Comparison of ENCODE assay signal across 8 cellular contexts in the genomic region with DNA sequence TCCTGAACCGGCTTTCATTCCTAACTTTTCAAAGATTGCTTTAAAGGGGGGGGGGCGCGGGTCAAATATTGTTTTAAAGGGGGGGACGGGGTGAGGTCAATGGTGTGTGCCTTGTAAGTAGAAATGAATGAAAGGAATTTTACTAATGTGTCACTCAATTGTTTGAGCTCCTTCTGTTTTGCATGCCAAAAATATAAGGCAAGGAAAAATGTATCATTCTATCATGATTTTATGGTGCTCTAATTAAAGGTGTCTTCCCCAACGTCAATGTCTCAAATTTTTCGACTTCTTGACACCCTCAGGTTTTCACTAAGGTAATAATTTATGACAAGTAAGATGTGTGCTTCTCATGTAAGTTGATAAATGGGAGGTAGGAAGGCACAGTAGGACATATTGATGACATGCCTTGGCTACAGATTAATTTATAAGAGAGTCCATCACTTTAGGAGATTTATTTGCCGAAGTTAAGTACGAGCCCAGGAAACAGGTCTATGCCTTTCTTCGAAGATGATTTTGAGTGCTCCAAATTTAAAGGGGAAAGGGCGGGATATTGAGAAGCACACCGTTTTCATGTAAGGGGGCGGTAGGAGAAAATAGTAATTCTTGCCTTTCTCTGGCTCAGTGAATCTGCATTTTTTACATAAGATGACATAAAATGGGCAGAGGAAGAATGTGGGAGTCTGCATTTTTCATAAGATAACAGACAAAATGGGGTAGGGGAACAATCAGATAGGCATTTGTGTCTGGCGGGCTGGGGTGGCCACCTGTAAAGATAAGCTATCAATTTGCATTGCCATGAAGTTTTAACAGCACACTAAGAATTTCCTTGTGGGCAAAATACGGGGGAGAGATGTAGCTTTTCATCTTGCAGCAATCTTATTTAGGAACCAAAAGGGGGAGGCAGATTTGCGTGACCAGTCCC. TPM values are rescaled to one million over a fixed set of nuclear protein-coding genes. Genes with fewer than 3 reads are reported as not detected.
A peak's percentile ranks its signal among the peaks of the same experiment; 100 is the strongest.
DNase-seq lines count a peak whose midpoint lies in the region; ATAC-seq and TF ChIP-seq lines count a peak whose summit lies in the region.

No MANE protein-coding gene starts in this region.

- CTCF ChIA-PET in T-cell (lab: Charles Lee) = interaction anchor here (0.7 to 3.9 kb wide), 10 partner anchors 11 to 771 kb away, joined by 3 to 38 read pairs (median 7); a partner anchor contains a TSS

- H3K36me3 ChIP-seq in H7 (replicated peaks; ENCODE audit: control insufficient read depth, insufficient read depth, low read length) = no peaks in the 10 kb centered on the region; the same call in 1 of the 2 replicates

- H3K4me3 Mint-ChIP-seq in T-cell = peak overlapping the region; percentile 93 to 99 (median 98)

- H3K36me3 Mint-ChIP-seq in T-cell = peaks cover 3% of the 10 kb centered on the region

- peaks cover 38 to 45% (median 45%) of the 10 kb centered on the region in 3 donors for H3K4me1 Mint-ChIP-seq in T-cell

- H3K4me3 ChIP-seq in H7 (ENCODE audit: insufficient read depth, low read depth, low read length) (peak overlapping the region; percentile 62), fibroblast of the aortic adventitia (ENCODE audit: low read depth, low read length) (peak overlapping the region; percentile 90), skeletal muscle cell (ENCODE audit: low read depth, low read length) (peak overlapping the region; percentile 82)

- ATAC-seq in T-cell (replicated peaks in 1 of 4) = no peak
- no peak for ATAC-seq in esophagus mucosa

- DNase-seq in H7 = no peak
- DNase-seq in T-cell = peak in 1 of 34 experiments; percentile 9
- DNase-seq in fibroblast of the aortic adventitia (ENCODE audit: low read depth) = no peak
- DNase-seq in skeletal muscle cell (ENCODE audit: low read depth) = no peak
- DNase-seq in AG08396 (ENCODE audit: low spot score) = no peak
- DNase-seq in activated effector memory CD4-positive, alpha-beta T cell treated with anti-CD3 and anti-CD28 coated beads, Interleukin-2, amount 50 U/mL, for 16 hours = no peak
- DNase-seq in foreskin melanocyte = no peak

- no peaks in the 10 kb centered on the region for H3K9me3 Mint-ChIP-seq in T-cell

- H3K27ac Mint-ChIP-seq in T-cell = peak overlapping the region; percentile 98 to 99

- H3K27me3 Mint-ChIP-seq in T-cell = no peaks in the 10 kb centered on the region

- no peak for TF ChIP-seq CTCF in fibroblast of the aortic adventitia (IDR thresholded peaks at IDR 0.05; ENCODE audit: insufficient read depth, low read length)

- H3K27me3 ChIP-seq in H7 (ENCODE audit: control insufficient read depth, insufficient read depth, low read length) = no peaks in the 10 kb centered on the region

- POLR2A ChIA-PET in T-cell (lab: Charles Lee) = interaction anchor here (0.6 to 3.5 kb wide), 9 partner anchors 9 to 148 kb away, joined by 3 to 65 read pairs (median 5); a partner anchor contains a TSS

RNA-seq across cellular contexts. Expression of a gene that starts 1.2 kb away (rescaled TPM):
- 54.6 and 60.0 TPM in 2 replicates for total RNA-seq in H7 (2014; rRNA removed; shearing (Covaris generic))
- total RNA-seq in T-cell (10 to 100 TPM; 44.7 to 62.0 (median 51.8) TPM), fibroblast of the aortic adventitia (ENCODE audit: low replicate concordance) (18.8 and 48.5 TPM in 2 replicates), esophagus mucosa (30.5 TPM)
